In genomic region chr1:203151362-203152157, GRCh38 we compare ENCODE assay signal across 1 cellular context.
TF ChIP-seq lines count a peak whose summit lies in the region.

No MANE protein-coding gene starts in this region.

TF ChIP-seq in H1, 55 proteins besides CTCF, POLR2A, EP300 and RAD21:
- TF ChIP-seq BACH1 (IDR thresholded peaks at IDR 0.05; ENCODE audit: low read length) = 0 out of 2 replicates have a peak, but pooled peaks have one; percentile 24
- no peak for TF ChIP-seq TAF1 (IDR thresholded peaks at IDR 0.05; ENCODE audit: low read depth, low read length)
